24 cellular contexts compared by ENCODE assay signal in genomic region chr19:13996928-13997636, GRCh38. TPM values are rescaled to one million over a fixed set of nuclear protein-coding genes. Genes with fewer than 3 reads are reported as not detected.
"Had no signal": no experiment of that assay in that cellular context is flagged by ENCODE, and none has a peak within 500 bp of the region (broad histone marks: within the 10 kb centered on the region; RNA-seq: fewer than 3 reads in every experiment).

No MANE protein-coding gene starts in this region.

- ATAC-seq: effector memory CD8-positive, alpha-beta T cell; left lung; naive thymus-derived CD4-positive, alpha-beta T cell; pancreas; T-cell had no signal

- H3K36me3 ChIP-seq: pancreas had no signal

- FAIRE-seq: islet of Langerhans, pancreas had no signal

- H3K27me3 ChIP-seq: ascending aorta, esophagus squamous epithelium, hepatocyte, left lung, neural progenitor cell, pancreas, sigmoid colon, thyroid gland had no signal

- H3K4me3 ChIP-seq: ascending aorta, esophagus squamous epithelium, hepatocyte, left lung, mucosa of descending colon, neural progenitor cell, pancreas, sigmoid colon, thyroid gland had no signal

- H3K4me2 ChIP-seq: hepatocyte, neural progenitor cell had no signal

- H3K4me1 ChIP-seq: ascending aorta, left lung, neural progenitor cell, sigmoid colon had no signal

- H2AFZ ChIP-seq: hepatocyte, neural progenitor cell had no signal

- DNase-seq: activated CD4-positive, alpha-beta T cell treated with anti-CD3 and anti-CD28 coated beads, Interleukin-2, amount 10 ng/mL, durations not matched to agents 7 days and 5 days; activated CD8-positive, alpha-beta memory T cell treated with anti-CD3 and anti-CD28 coated beads, Interleukin-2, amount 50 U/mL, for 4 hours; activated effector memory CD4-positive, alpha-beta T cell treated with anti-CD3 and anti-CD28 coated beads, Interleukin-2, amount 50 U/mL, for 16 hours; activated naive CD4-positive, alpha-beta T cell treated with anti-CD3 and anti-CD28 coated beads, Interleukin-2, amount 50 U/mL, for 16 hours; activated T-cell treated with anti-CD3 and anti-CD28 coated beads, Interleukin-2, amount 50 U/mL, for 48 hours; effector memory CD8-positive, alpha-beta T cell; esophagus squamous epithelium; naive thymus-derived CD4-positive, alpha-beta T cell; sigmoid colon; stimulated activated CD4-positive, alpha-beta T cell treated with anti-CD3 and anti-CD28 coated beads, Interleukin-12 subunit alpha, Interleukin-12 subunit beta, amount 100 ng/mL, for 4 hours; stimulated activated CD4-positive, alpha-beta T cell treated with anti-CD3 and anti-CD28 coated beads, Interleukin-1b, Interleukin-23, amount 100 ng/mL, for 48 hours; stimulated activated CD8-positive, alpha-beta memory T cell treated with anti-CD3 and anti-CD28 coated beads, Interleukin-4, amount 100 ng/mL, for 48 hours; stimulated activated naive CD4-positive, alpha-beta T cell treated with Interleukin-2 at 50 U/mL for 16 hours; T-cell; thyroid gland had no signal

- H3K9me3 ChIP-seq: ascending aorta, mucosa of descending colon, pancreas, thyroid gland had no signal

- H3K27ac ChIP-seq: ascending aorta, hepatocyte, left lung, neural progenitor cell, sigmoid colon, thyroid gland had no signal

- H3K9ac ChIP-seq: neural progenitor cell had no signal

RNA-seq across cellular contexts. Expression of gene RLN3, which starts 30.9 kb away (rescaled TPM):
- total RNA-seq: activated CD4-positive, alpha-beta T cell treated with anti-CD3 and anti-CD28 coated beads, Interleukin-2, amount 10 ng/mL, durations not matched to agents 7 days and 5 days; ascending aorta; esophagus squamous epithelium; hepatocyte; left lung; mucosa of descending colon; naive thymus-derived CD4-positive, alpha-beta T cell; pancreas; subcutaneous adipose tissue; T-cell; thyroid gland; urinary bladder had no signal
- polyA plus RNA-seq: hepatocyte; naive thymus-derived CD4-positive, alpha-beta T cell; pancreas; sigmoid colon; urinary bladder had no signal

RNA-seq across cellular contexts. Expression of gene PODNL1, which starts 58.9 kb away (rescaled TPM):
- total RNA-seq: sigmoid colon had no signal
